31 cellular contexts compared by ENCODE assay signal in the genomic region with DNA sequence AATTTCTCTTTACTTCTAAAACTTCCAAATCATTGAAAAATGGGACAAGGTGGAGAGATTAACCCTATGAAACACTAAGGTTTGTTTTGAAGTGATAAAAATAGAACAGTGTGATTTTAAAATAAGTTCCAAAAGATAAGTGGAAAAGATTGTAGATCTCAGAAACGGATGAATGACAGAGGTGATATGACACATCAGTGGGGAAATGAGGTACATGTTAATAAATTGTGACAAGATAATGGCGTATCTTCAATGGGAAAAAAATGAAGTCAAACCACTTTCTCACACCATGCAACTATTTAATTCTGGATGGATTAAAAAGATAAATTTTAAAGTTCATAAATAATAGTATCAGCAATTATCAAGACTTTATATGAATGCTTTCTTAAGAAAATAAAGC.
"Had no signal": no experiment of that assay in that cellular context is flagged by ENCODE, and none has a peak within 500 bp of the region (broad histone marks: within the 10 kb centered on the region; RNA-seq: fewer than 3 reads in every experiment).

No MANE protein-coding gene starts in this region.

- H3K27me3 ChIP-seq: adrenal gland, ascending aorta, body of pancreas, brain microvascular endothelial cell, breast epithelium, cardiac muscle cell had no signal

- DNase-seq: activated effector memory CD4-positive, alpha-beta T cell treated with anti-CD3 and anti-CD28 coated beads, Interleukin-2, amount 50 U/mL, for 16 hours; activated effector memory CD4-positive, alpha-beta T cell treated with Interleukin-2 at 50 U/mL for 16 hours; activated gamma-delta T cell; activated gamma-delta T cell treated with Interleukin-2 at 50 U/mL for 16 hours; activated naive CD4-positive, alpha-beta T cell; activated naive CD4-positive, alpha-beta T cell treated with anti-CD3 and anti-CD28 coated beads for 36 hours; activated naive CD4-positive, alpha-beta T cell treated with anti-CD3 and anti-CD28 coated beads, Interleukin-2, amount 10 ng/mL, durations not matched to agents 7 days and 5 days; activated naive CD4-positive, alpha-beta T cell treated with anti-CD3 and anti-CD28 coated beads, Interleukin-2, amount 50 U/mL, for 16 hours; activated naive CD4-positive, alpha-beta T cell treated with Interleukin-2 at 50 U/mL for 16 hours; activated naive CD8-positive, alpha-beta T cell treated with anti-CD3 and anti-CD28 coated beads for 36 hours; activated naive CD8-positive, alpha-beta T cell treated with anti-CD3 and anti-CD28 coated beads, Interleukin-2, amount 10 ng/mL, durations not matched to agents 7 days and 5 days; activated naive CD8-positive, alpha-beta T cell treated with anti-CD3 and anti-CD28 coated beads, Interleukin-2, amount 50 U/mL, for 24 hours; activated T-cell treated with anti-CD3 and anti-CD28 coated beads, Interleukin-2, amount 50 U/mL, for 1 hour; activated T-cell treated with anti-CD3 and anti-CD28 coated beads, Interleukin-2, amount 50 U/mL, for 24 hours; activated T-cell treated with anti-CD3 and anti-CD28 coated beads, Interleukin-2, amount 50 U/mL, for 4 hours; activated T-cell treated with anti-CD3 and anti-CD28 coated beads, Interleukin-2, amount 50 U/mL, for 48 hours; activated T-cell treated with anti-CD3 and anti-CD28 coated beads, Interleukin-2, amount 50 U/mL, for 72 hours; adrenal gland; amniotic stem cell; amygdala; anterior cingulate cortex; aorta; body of pancreas; brain microvascular endothelial cell; caudate nucleus; central memory CD4-positive, alpha-beta T cell; cerebellar nuclear complex had no signal

- H3K27ac ChIP-seq: adrenal gland, ascending aorta, body of pancreas, brain microvascular endothelial cell, breast epithelium, cardiac muscle cell had no signal

- H3K4me3 ChIP-seq: adrenal gland, ascending aorta, body of pancreas, breast epithelium, cardiac muscle cell had no signal

- H3K36me3 ChIP-seq: adrenal gland, ascending aorta, brain microvascular endothelial cell, breast epithelium, cardiac muscle cell had no signal

- H3K9me3 ChIP-seq: adrenal gland, ascending aorta, body of pancreas, breast epithelium had no signal

- FAIRE-seq: astrocyte had no signal

- H3K4me1 ChIP-seq: adrenal gland, ascending aorta, body of pancreas, breast epithelium had no signal
